17 cellular contexts compared by ENCODE assay signal in the genomic region with DNA sequence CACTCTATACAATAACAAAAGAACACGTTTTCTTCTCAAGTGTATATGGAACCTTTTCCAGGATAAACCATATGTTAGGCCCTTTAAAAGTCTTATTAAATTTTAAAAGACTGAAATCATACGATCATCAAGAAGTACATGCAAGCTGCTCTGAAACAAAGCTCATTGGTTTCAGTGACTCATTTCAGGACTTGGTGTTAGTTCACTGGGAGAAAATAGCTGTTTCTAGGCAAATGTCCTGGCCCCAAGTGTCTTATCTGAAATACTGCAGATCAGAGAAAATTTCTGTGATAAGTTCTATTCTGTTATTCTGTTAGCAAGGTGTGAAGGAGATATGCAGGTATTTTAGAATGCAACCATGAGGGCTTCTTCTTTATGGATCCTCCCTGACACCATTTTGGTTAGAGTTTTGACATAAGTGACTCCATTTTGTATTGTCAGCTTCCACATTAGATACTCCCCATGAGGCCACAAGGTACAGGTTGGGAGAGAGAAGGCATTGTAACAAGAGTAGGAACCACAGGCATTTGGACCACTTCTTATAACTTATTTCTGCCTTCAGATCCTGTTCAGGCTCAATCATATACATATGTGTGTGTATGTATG. TPM values are rescaled to one million over a fixed set of nuclear protein-coding genes. Genes with fewer than 3 reads are reported as not detected.
DNase-seq lines count a peak whose midpoint lies in the region; ATAC-seq and TF ChIP-seq lines count a peak whose summit lies in the region.
"Had no signal": no experiment of that assay in that cellular context is flagged by ENCODE, and none has a peak within 500 bp of the region (broad histone marks: within the 10 kb centered on the region; RNA-seq: fewer than 3 reads in every experiment).

No MANE protein-coding gene starts in this region.

- DNase-seq in GM13976 (ENCODE audit: low spot score) = peak; percentile 59
- no peak for DNase-seq in posterior cingulate gyrus
- no peak for DNase-seq in D341Med (ENCODE audit: low spot score)
- no peak for DNase-seq in activated CD8-positive, alpha-beta T cell treated with anti-CD3 and anti-CD28 coated beads, Interleukin-2, amount 10 ng/mL, durations not matched to agents 7 days and 5 days
- DNase-seq in osteoblast (ENCODE audit: insufficient read length, low spot score, missing footprints) = no peak
- DNase-seq: activated effector memory CD4-positive, alpha-beta T cell treated with Interleukin-2 at 50 U/mL for 16 hours; foreskin keratinocyte; KBM-7; left lung; NCI-H1092 treated with DMSO at 0.1 percent for 48 hours; pancreas; T-cell had no signal

- no peaks in the 10 kb centered on the region for H3K79me2 ChIP-seq in osteoblast (ENCODE audit: insufficient read depth, low read length)

- H3K4me3 Mint-ChIP-seq in activated T-helper 17 cell treated with anti-CD3 and anti-CD28 coated beads, Interleukin-2, amount 50 U/mL, for 72 hours = no peak overlapping the region
- H3K4me3 Mint-ChIP-seq in activated CD8-positive, alpha-beta T cell treated with anti-CD3 and anti-CD28 coated beads, Interleukin-2, amount 10 ng/mL, durations not matched to agents 7 days and 5 days = no peak overlapping the region
- H3K4me3 Mint-ChIP-seq: stimulated activated naive CD8-positive, alpha-beta T cell treated with anti-CD3 and anti-CD28 coated beads, Interleukin-15, Interleukin-2, amounts not matched to agents 100 ng/mL and 50 ng/mL, for 24 hours; T-cell; WTC11 had no signal

- no peaks in the 10 kb centered on the region for H3K27me3 ChIP-seq in osteoblast (ENCODE audit: insufficient read depth, low read length)
- H3K27me3 ChIP-seq: left lung, pancreas had no signal

- H3K36me3 Mint-ChIP-seq in activated T-helper 17 cell treated with anti-CD3 and anti-CD28 coated beads, Interleukin-2, amount 50 U/mL, for 72 hours (ENCODE audit: low read depth) = peaks cover 10% of the 10 kb centered on the region
- H3K36me3 Mint-ChIP-seq in activated CD8-positive, alpha-beta T cell treated with anti-CD3 and anti-CD28 coated beads, Interleukin-2, amount 10 ng/mL, durations not matched to agents 7 days and 5 days (ENCODE audit: low read depth) = peaks cover 6% of the 10 kb centered on the region

- CTCF ChIA-PET in activated CD8-positive, alpha-beta T cell treated with anti-CD3 and anti-CD28 coated beads, Interleukin-2, amount 10 ng/mL, durations not matched to agents 7 days and 5 days (lab: Charles Lee) = no interaction called here

- ATAC-seq in GM19395 (IDR thresholded peaks at IDR 0.05; ENCODE audit: unreplicated experiment) = peak; percentile 74
- ATAC-seq in HG03039 (IDR thresholded peaks at IDR 0.05; ENCODE audit: unreplicated experiment) = peak; percentile 73
- peak; percentile 50 for ATAC-seq in activated T-helper 17 cell treated with anti-CD3 and anti-CD28 coated beads, Interleukin-2, amount 50 U/mL, for 72 hours (replicated peaks)
- ATAC-seq in activated CD8-positive, alpha-beta T cell treated with anti-CD3 and anti-CD28 coated beads, Interleukin-2, amount 10 ng/mL, durations not matched to agents 7 days and 5 days = no peak
- ATAC-seq: foreskin keratinocyte, pancreas, T-cell, WTC11 had no signal

- intact Hi-C loops in posterior cingulate gyrus (cut with DNase I) = no loop called here

- no peak overlapping the region for H3K27ac Mint-ChIP-seq in activated T-helper 17 cell treated with anti-CD3 and anti-CD28 coated beads, Interleukin-2, amount 50 U/mL, for 72 hours
- no peak overlapping the region for H3K27ac Mint-ChIP-seq in activated CD8-positive, alpha-beta T cell treated with anti-CD3 and anti-CD28 coated beads, Interleukin-2, amount 10 ng/mL, durations not matched to agents 7 days and 5 days
- H3K27ac Mint-ChIP-seq: stimulated activated naive CD8-positive, alpha-beta T cell treated with anti-CD3 and anti-CD28 coated beads, Interleukin-15, Interleukin-2, amounts not matched to agents 100 ng/mL and 50 ng/mL, for 24 hours; T-cell; WTC11 had no signal

- H3K27me3 Mint-ChIP-seq in activated T-helper 17 cell treated with anti-CD3 and anti-CD28 coated beads, Interleukin-2, amount 50 U/mL, for 72 hours = no peaks in the 10 kb centered on the region
- H3K27me3 Mint-ChIP-seq in activated CD8-positive, alpha-beta T cell treated with anti-CD3 and anti-CD28 coated beads, Interleukin-2, amount 10 ng/mL, durations not matched to agents 7 days and 5 days (ENCODE audit: low read depth) = no peaks in the 10 kb centered on the region
- H3K27me3 Mint-ChIP-seq: stimulated activated naive CD8-positive, alpha-beta T cell treated with anti-CD3 and anti-CD28 coated beads, Interleukin-15, Interleukin-2, amounts not matched to agents 100 ng/mL and 50 ng/mL, for 24 hours had no signal

- H3K4me1 Mint-ChIP-seq in activated T-helper 17 cell treated with anti-CD3 and anti-CD28 coated beads, Interleukin-2, amount 50 U/mL, for 72 hours = no peaks in the 10 kb centered on the region
- H3K4me1 Mint-ChIP-seq in activated CD8-positive, alpha-beta T cell treated with anti-CD3 and anti-CD28 coated beads, Interleukin-2, amount 10 ng/mL, durations not matched to agents 7 days and 5 days (ENCODE audit: low read depth) = peaks cover 3% of the 10 kb centered on the region
- H3K4me1 Mint-ChIP-seq: T-cell, WTC11 had no signal

- peaks cover 17% of the 10 kb centered on the region for H3K9me3 Mint-ChIP-seq in activated T-helper 17 cell treated with anti-CD3 and anti-CD28 coated beads, Interleukin-2, amount 50 U/mL, for 72 hours
- H3K9me3 Mint-ChIP-seq in activated CD8-positive, alpha-beta T cell treated with anti-CD3 and anti-CD28 coated beads, Interleukin-2, amount 10 ng/mL, durations not matched to agents 7 days and 5 days (ENCODE audit: insufficient read depth) = no peaks in the 10 kb centered on the region

- TF ChIP-seq CTCF in GM13976 (IDR thresholded peaks at IDR 0.05; ENCODE audit: borderline replicate concordance, control extremely low read depth, extremely low read depth, insufficient read depth, missing control alignments) (no peak), osteoblast (IDR thresholded peaks at IDR 0.05; ENCODE audit: extremely low read depth, low read depth, low read length) (no peak)

- no peaks in the 10 kb centered on the region for H3K4me1 ChIP-seq in osteoblast (ENCODE audit: insufficient read depth, low read length)
- H3K4me1 ChIP-seq: foreskin keratinocyte, left lung, pancreas had no signal

- no peaks in the 10 kb centered on the region for H4K20me1 ChIP-seq in osteoblast (ENCODE audit: insufficient read depth, low read length)

- no peak overlapping the region for H3K4me2 ChIP-seq in osteoblast (ENCODE audit: insufficient read depth, low read length)

- no peaks in the 10 kb centered on the region for H3K9me3 ChIP-seq in osteoblast (ENCODE audit: low read depth, low read length)
- H3K9me3 ChIP-seq: pancreas had no signal

- POLR2A ChIA-PET in activated CD8-positive, alpha-beta T cell treated with anti-CD3 and anti-CD28 coated beads, Interleukin-2, amount 10 ng/mL, durations not matched to agents 7 days and 5 days (lab: Charles Lee) = interaction anchor here (0.6 kb wide), 1 partner anchor 79 kb away, joined by 3 read pairs; no protein-coding TSS in a partner anchor

- H3K4me3 ChIP-seq in osteoblast (ENCODE audit: insufficient read depth, low read length) = no peak overlapping the region
- H3K4me3 ChIP-seq: left lung, pancreas had no signal

- H3K27ac ChIP-seq in osteoblast (ENCODE audit: low read depth, low read length) = no peak overlapping the region
- H3K27ac ChIP-seq: foreskin keratinocyte, left lung, pancreas had no signal

- H2AFZ ChIP-seq in osteoblast (ENCODE audit: low read length) = no peak overlapping the region

- no peaks in the 10 kb centered on the region for H3K36me3 ChIP-seq in osteoblast (ENCODE audit: insufficient read depth, low read length)
- H3K36me3 ChIP-seq: left lung, pancreas had no signal

- in situ Hi-C loops in GM13976 (cut with MboI; ENCODE audit: low sequenced_read_pairs, unreplicated experiment) = no loop called here

RNA-seq across cellular contexts. Expression of gene CCDC180, which starts 7.5 kb away (rescaled TPM):
- 1 to 10 TPM in 1 of 2 donors, under 1 TPM in 1; 0.95 to 3.6 TPM for total RNA-seq in activated T-helper 17 cell treated with anti-CD3 and anti-CD28 coated beads, Interleukin-2, amount 50 U/mL, for 72 hours
- 1 to 10 TPM; 3.6 to 5.1 TPM for total RNA-seq in activated CD8-positive, alpha-beta T cell treated with anti-CD3 and anti-CD28 coated beads, Interleukin-2, amount 10 ng/mL, durations not matched to agents 7 days and 5 days
- 4.7 and 6.2 TPM in 2 replicates for total RNA-seq in osteoblast
